ENCODE assay signal across 12 cellular contexts in the genomic region with DNA sequence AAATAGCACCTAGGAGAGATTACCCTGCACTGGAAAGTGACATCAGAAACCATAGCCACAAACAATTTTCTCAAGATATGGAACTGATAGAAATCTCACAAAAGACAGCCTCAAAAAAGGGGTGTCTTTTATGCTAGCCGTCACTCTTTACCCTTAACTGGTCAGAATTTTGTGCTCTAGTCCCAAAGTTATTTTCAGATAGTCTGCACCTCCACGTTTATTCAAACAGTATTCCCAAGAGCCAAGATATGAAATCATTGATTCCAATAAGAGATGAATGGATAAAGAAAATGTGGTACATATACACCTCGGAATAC. TPM values are rescaled to one million over a fixed set of nuclear protein-coding genes. Genes with fewer than 3 reads are reported as not detected.
DNase-seq lines count a peak whose midpoint lies in the region; ATAC-seq lines count a peak whose summit lies in the region.
"Had no signal": no experiment of that assay in that cellular context is flagged by ENCODE, and none has a peak within 500 bp of the region (broad histone marks: within the 10 kb centered on the region; RNA-seq: fewer than 3 reads in every experiment).

No MANE protein-coding gene starts in this region.

- peaks cover 5% of the 10 kb centered on the region for H3K27me3 Mint-ChIP-seq in activated naive CD8-positive, alpha-beta T cell treated with anti-CD3 and anti-CD28 coated beads, Interleukin-2, amount 50 U/mL, for 24 hours
- H3K27me3 Mint-ChIP-seq in activated naive CD8-positive, alpha-beta T cell treated with anti-CD3 and anti-CD28 coated beads for 36 hours: peaks cover 14% of the 10 kb centered on the region
- no peaks in the 10 kb centered on the region for H3K27me3 Mint-ChIP-seq in stimulated activated naive CD8-positive, alpha-beta T cell treated with anti-CD3 and anti-CD28 coated beads, Interleukin-15, amount 100 ng/mL, for 72 hours
- H3K27me3 Mint-ChIP-seq: activated naive CD8-positive, alpha-beta T cell had no signal

- H3K79me2 ChIP-seq in mesendoderm (ENCODE audit: control insufficient read depth, insufficient read depth, low read length): no peaks in the 10 kb centered on the region

- H2BK120ac ChIP-seq in mesendoderm (ENCODE audit: low read depth, low read length): no peak overlapping the region

- no peak overlapping the region for H3K27ac ChIP-seq in mesendoderm (ENCODE audit: low read depth, low read length)

- no peak overlapping the region for H3K23ac ChIP-seq in mesendoderm (ENCODE audit: low read length)

- H2BK15ac ChIP-seq in mesendoderm (replicated peaks; ENCODE audit: low read depth): no peak overlapping the region

- no peaks in the 10 kb centered on the region for H3K36me3 Mint-ChIP-seq in activated naive CD8-positive, alpha-beta T cell treated with anti-CD3 and anti-CD28 coated beads, Interleukin-2, amount 50 U/mL, for 24 hours (ENCODE audit: low read depth)
- no peaks in the 10 kb centered on the region for H3K36me3 Mint-ChIP-seq in activated naive CD8-positive, alpha-beta T cell treated with anti-CD3 and anti-CD28 coated beads for 36 hours
- H3K36me3 Mint-ChIP-seq: activated naive CD8-positive, alpha-beta T cell had no signal

- peak; percentile 22 for ATAC-seq in activated naive CD8-positive, alpha-beta T cell treated with anti-CD3 and anti-CD28 coated beads, Interleukin-2, amount 50 U/mL, for 24 hours
- peak; percentile 71 for ATAC-seq in HG02588 (IDR thresholded peaks at IDR 0.05; ENCODE audit: unreplicated experiment)
- ATAC-seq in HG03457 (IDR thresholded peaks at IDR 0.05; ENCODE audit: unreplicated experiment): peak; percentile 63
- peak; percentile 59 for ATAC-seq in stimulated activated naive CD8-positive, alpha-beta T cell treated with anti-CD3 and anti-CD28 coated beads, Interleukin-15, amount 100 ng/mL, for 72 hours

- H3K4me3 Mint-ChIP-seq in activated naive CD8-positive, alpha-beta T cell treated with anti-CD3 and anti-CD28 coated beads, Interleukin-2, amount 50 U/mL, for 24 hours: no peak overlapping the region
- no peak overlapping the region for H3K4me3 Mint-ChIP-seq in activated naive CD8-positive, alpha-beta T cell treated with anti-CD3 and anti-CD28 coated beads for 36 hours
- H3K4me3 Mint-ChIP-seq in stimulated activated naive CD8-positive, alpha-beta T cell treated with anti-CD3 and anti-CD28 coated beads, Interleukin-15, amount 100 ng/mL, for 72 hours: no peak overlapping the region
- H3K4me3 Mint-ChIP-seq: activated naive CD8-positive, alpha-beta T cell; neural crest cell had no signal

- H3K4me2 ChIP-seq in mesendoderm (ENCODE audit: low read length): no peak overlapping the region

- H4K8ac ChIP-seq in mesendoderm (ENCODE audit: low read depth, low read length): no peak overlapping the region

- H4K5ac ChIP-seq in mesendoderm (ENCODE audit: low read length): no peak overlapping the region

- no peak overlapping the region for H3K56ac ChIP-seq in mesendoderm (ENCODE audit: low read length)

- no peak overlapping the region for H3K18ac ChIP-seq in mesendoderm (ENCODE audit: low read length)

- H3K4me3 ChIP-seq in mesendoderm (ENCODE audit: low read length): no peak overlapping the region

- H3K4me1 Mint-ChIP-seq in activated naive CD8-positive, alpha-beta T cell treated with anti-CD3 and anti-CD28 coated beads, Interleukin-2, amount 50 U/mL, for 24 hours: peaks cover 18% of the 10 kb centered on the region
- H3K4me1 Mint-ChIP-seq in activated naive CD8-positive, alpha-beta T cell treated with anti-CD3 and anti-CD28 coated beads for 36 hours: peaks cover 15% of the 10 kb centered on the region
- peaks cover 19% of the 10 kb centered on the region for H3K4me1 Mint-ChIP-seq in stimulated activated naive CD8-positive, alpha-beta T cell treated with anti-CD3 and anti-CD28 coated beads, Interleukin-15, amount 100 ng/mL, for 72 hours
- H3K4me1 Mint-ChIP-seq: neural crest cell had no signal

- H3K4ac ChIP-seq in mesendoderm (ENCODE audit: low read depth, low read length): no peak overlapping the region

- no peaks in the 10 kb centered on the region for H3K36me3 ChIP-seq in mesendoderm (ENCODE audit: control insufficient read depth, insufficient read depth, low read length)

- no CpG with 5 or more reads among the region's 3 CpGs for WGBS in mesendoderm (ENCODE audit: extremely low coverage, insufficient coverage, low lambda C conversion rate)

- H2BK5ac ChIP-seq in mesendoderm (ENCODE audit: low read length): no peak overlapping the region

- peak overlapping the region; percentile 10 for H3K27ac Mint-ChIP-seq in activated naive CD8-positive, alpha-beta T cell treated with anti-CD3 and anti-CD28 coated beads, Interleukin-2, amount 50 U/mL, for 24 hours
- H3K27ac Mint-ChIP-seq in activated naive CD8-positive, alpha-beta T cell treated with anti-CD3 and anti-CD28 coated beads for 36 hours: no peak overlapping the region
- H3K27ac Mint-ChIP-seq in stimulated activated naive CD8-positive, alpha-beta T cell treated with anti-CD3 and anti-CD28 coated beads, Interleukin-15, amount 100 ng/mL, for 72 hours: no peak overlapping the region
- H3K27ac Mint-ChIP-seq: activated naive CD8-positive, alpha-beta T cell had no signal

- DNase-seq in activated naive CD8-positive, alpha-beta T cell treated with anti-CD3 and anti-CD28 coated beads, Interleukin-2, amount 50 U/mL, for 24 hours: no peak
- DNase-seq in activated naive CD8-positive, alpha-beta T cell treated with anti-CD3 and anti-CD28 coated beads for 36 hours: no peak
- DNase-seq in stimulated activated naive CD8-positive, alpha-beta T cell treated with anti-CD3 and anti-CD28 coated beads, Interleukin-15, amount 100 ng/mL, for 72 hours: no peak
- no peak for DNase-seq in mesendoderm
- DNase-seq in medulla oblongata (ENCODE audit: extremely low spot score): no peak
- no peak for DNase-seq in activated effector memory CD4-positive, alpha-beta T cell treated with anti-CD3 and anti-CD28 coated beads, Interleukin-2, amount 50 U/mL, for 16 hours
- DNase-seq: effector CD4-positive, alpha-beta T cell; KBM-7 had no signal

- H3K9ac ChIP-seq in mesendoderm (ENCODE audit: low read length): no peak overlapping the region

- no peaks in the 10 kb centered on the region for H3K9me3 Mint-ChIP-seq in activated naive CD8-positive, alpha-beta T cell treated with anti-CD3 and anti-CD28 coated beads, Interleukin-2, amount 50 U/mL, for 24 hours
- H3K9me3 Mint-ChIP-seq in activated naive CD8-positive, alpha-beta T cell treated with anti-CD3 and anti-CD28 coated beads for 36 hours: no peaks in the 10 kb centered on the region
- H3K9me3 Mint-ChIP-seq in stimulated activated naive CD8-positive, alpha-beta T cell treated with anti-CD3 and anti-CD28 coated beads, Interleukin-15, amount 100 ng/mL, for 72 hours: no peaks in the 10 kb centered on the region
- H3K9me3 Mint-ChIP-seq: neural crest cell had no signal

- H3K27me3 ChIP-seq in mesendoderm (ENCODE audit: insufficient read depth, low read length, poor library complexity): no peaks in the 10 kb centered on the region

- no peaks in the 10 kb centered on the region for H3K4me1 ChIP-seq in mesendoderm (ENCODE audit: control insufficient read depth, low read depth, low read length)

- no peaks in the 10 kb centered on the region for H3K79me1 ChIP-seq in mesendoderm (ENCODE audit: low read length)

- no peak overlapping the region for H2AK5ac ChIP-seq in mesendoderm (ENCODE audit: low read length)

RNA-seq across cellular contexts. Expression of gene PMAIP1, which starts 23.5 kb away (rescaled TPM):
- total RNA-seq in activated naive CD8-positive, alpha-beta T cell treated with anti-CD3 and anti-CD28 coated beads for 36 hours: 10 to 100 TPM; 82.0 to 83.4 TPM
- 64.9 TPM for polyA plus RNA-seq in mesendoderm (2013, experiment 1 of 2)
- polyA plus RNA-seq in mesendoderm (2013, experiment 2 of 2): 64.6 TPM
